21 cellular contexts compared by ENCODE assay signal in the genomic region with DNA sequence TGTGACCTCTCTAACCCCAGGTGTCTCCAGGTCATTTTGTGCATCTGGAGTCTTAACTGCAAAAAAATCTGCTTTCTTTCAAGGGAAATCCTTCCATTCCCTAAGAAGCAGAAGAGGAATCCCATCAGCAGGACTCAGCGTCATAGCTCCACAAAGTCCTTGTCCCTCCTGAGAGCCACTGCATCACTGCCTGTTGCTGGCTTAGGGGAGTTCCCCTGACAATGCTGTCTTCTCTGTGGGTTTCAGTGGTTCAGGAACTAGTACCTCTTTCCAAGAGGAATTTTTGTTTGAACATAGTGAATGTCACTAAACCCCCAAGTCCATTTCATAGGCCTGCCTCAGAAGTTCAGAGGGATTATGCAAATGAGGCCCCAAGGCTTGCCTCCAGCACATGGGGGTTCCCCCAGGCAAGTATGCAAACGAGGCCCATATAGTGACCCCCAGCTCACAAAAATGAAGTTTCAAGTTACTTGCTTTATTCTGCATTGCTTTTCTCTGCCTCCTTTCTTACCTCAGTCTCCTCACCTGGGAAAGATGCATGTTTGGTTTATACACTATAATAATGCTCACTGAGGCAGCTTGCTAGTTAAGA.
DNase-seq lines count a peak whose midpoint lies in the region; ATAC-seq and TF ChIP-seq lines count a peak whose summit lies in the region.
"Had no signal": no experiment of that assay in that cellular context is flagged by ENCODE, and none has a peak within 500 bp of the region (broad histone marks: within the 10 kb centered on the region; RNA-seq: fewer than 3 reads in every experiment).

No MANE protein-coding gene starts in this region.

- H3K4me1 Mint-ChIP-seq in activated CD4-positive, alpha-beta T cell treated with anti-CD3 and anti-CD28 coated beads for 36 hours = no peaks in the 10 kb centered on the region
- H3K4me1 Mint-ChIP-seq: activated naive CD4-positive, alpha-beta T cell treated with anti-CD3 and anti-CD28 coated beads, Interleukin-2, amount 50 U/mL, for 24 hours; neural crest cell had no signal

- H3K4me3 ChIP-seq in foreskin fibroblast (ENCODE audit: low read depth in 1 of 2, low read length in 2 of 2) = no peak overlapping the region
- H3K4me3 ChIP-seq: K562, right atrium auricular region, transverse colon had no signal

- DNase-seq in EL (no peak), NCI-H748 (lab: John Stamatoyannopoulos, UW; ENCODE audit: unreplicated experiment) (no peak), foreskin fibroblast (no peak)
- no peak for DNase-seq in activated CD4-positive, alpha-beta T cell treated with anti-CD3 and anti-CD28 coated beads for 36 hours
- DNase-seq: activated B cell treated with CpG ODN at 0.5 μM for 24 hours; activated CD8-positive, alpha-beta memory T cell treated with anti-CD3 and anti-CD28 coated beads, Interleukin-2, amount 50 U/mL, for 4 hours; COR-L47; effector CD4-positive, alpha-beta T cell; mammary epithelial cell; NCI-H1092 treated with DMSO at 0.1 percent for 48 hours; NCI-H345; stimulated activated CD4-positive, alpha-beta T cell treated with anti-CD3 and anti-CD28 coated beads, Interleukin-2, amount 100 ng/mL, for 24 hours; transverse colon had no signal

- POLR2A ChIA-PET in activated CD4-positive, alpha-beta T cell treated with anti-CD3 and anti-CD28 coated beads for 36 hours (lab: Charles Lee) = no interaction called here

- TF ChIP-seq CTCF in foreskin fibroblast (IDR thresholded peaks at IDR 0.05; ENCODE audit: low read depth, low read length) = no peak

- H3K27ac Mint-ChIP-seq in activated CD4-positive, alpha-beta T cell treated with anti-CD3 and anti-CD28 coated beads for 36 hours = no peak overlapping the region
- H3K27ac Mint-ChIP-seq: activated B cell treated with CpG ODN at 0.5 μM for 24 hours; activated naive CD4-positive, alpha-beta T cell treated with anti-CD3 and anti-CD28 coated beads, Interleukin-2, amount 50 U/mL, for 24 hours had no signal

- H3K4me3 Mint-ChIP-seq in activated CD4-positive, alpha-beta T cell treated with anti-CD3 and anti-CD28 coated beads for 36 hours = no peak overlapping the region
- H3K4me3 Mint-ChIP-seq: activated B cell treated with CpG ODN at 0.5 μM for 24 hours; activated naive CD4-positive, alpha-beta T cell treated with anti-CD3 and anti-CD28 coated beads, Interleukin-2, amount 50 U/mL, for 24 hours; neural crest cell had no signal

- ATAC-seq in GM18517 (IDR thresholded peaks at IDR 0.05; ENCODE audit: unreplicated experiment) (peak; percentile 91), GM19468 (IDR thresholded peaks at IDR 0.05; ENCODE audit: extremely low read depth, unreplicated experiment) (peak; percentile 51), HG02852 (IDR thresholded peaks at IDR 0.05; ENCODE audit: unreplicated experiment) (peak; percentile 79), HG03469 (IDR thresholded peaks at IDR 0.05; ENCODE audit: unreplicated experiment) (peak; percentile 47)
- ATAC-seq in activated CD4-positive, alpha-beta T cell treated with anti-CD3 and anti-CD28 coated beads for 36 hours = no peak
- ATAC-seq: K562 had no signal

- CTCF ChIA-PET in activated CD4-positive, alpha-beta T cell treated with anti-CD3 and anti-CD28 coated beads for 36 hours (lab: Charles Lee) = no interaction called here

- intact Hi-C loops in activated CD4-positive, alpha-beta T cell treated with anti-CD3 and anti-CD28 coated beads for 36 hours (cut with DNase I, micrococcal nuclease) = no loop called here

- H3K9me3 Mint-ChIP-seq in activated CD4-positive, alpha-beta T cell treated with anti-CD3 and anti-CD28 coated beads for 36 hours (ENCODE audit: low read depth) = peaks cover 27% of the 10 kb centered on the region

- no peaks in the 10 kb centered on the region for H3K36me3 Mint-ChIP-seq in activated CD4-positive, alpha-beta T cell treated with anti-CD3 and anti-CD28 coated beads for 36 hours (ENCODE audit: low read depth)

- H3K27me3 Mint-ChIP-seq in activated CD4-positive, alpha-beta T cell treated with anti-CD3 and anti-CD28 coated beads for 36 hours = peaks cover 2% of the 10 kb centered on the region
- H3K27me3 Mint-ChIP-seq: activated B cell treated with CpG ODN at 0.5 μM for 24 hours had no signal
